In genomic region chr10:76651148-76651547, GRCh38 we compare ENCODE assay signal across 1 cellular context.
TF ChIP-seq lines count a peak whose summit lies in the region.

No MANE protein-coding gene starts in this region.

TF ChIP-seq in HEK293, 187 proteins besides CTCF, POLR2A, EP300 and RAD21 (continued from another document):
- TF ChIP-seq ZNF529 (tag by site-specific recombination; IDR thresholded peaks at IDR 0.05; ENCODE audit: insufficient replicate concordance) (no peak), ZNF366 (tag by site-specific recombination; conservative IDR thresholded peaks at IDR 0.05) (no peak), ZNF707 (tag by site-specific recombination; IDR thresholded peaks at IDR 0.05) (no peak), SP2 (tag by site-specific recombination; IDR thresholded peaks at IDR 0.05) (no peak), ZNF654 (tag by site-specific recombination; IDR thresholded peaks at IDR 0.05; ENCODE audit: low read depth) (no peak), HOXD13 (CRISPR knock-in tag; IDR thresholded peaks at IDR 0.05; ENCODE audit: borderline replicate concordance) (no peak), ZNF473 (tag by site-specific recombination; IDR thresholded peaks at IDR 0.05) (no peak), ZNF830 (tag by site-specific recombination; IDR thresholded peaks at IDR 0.05; ENCODE audit: low read depth) (no peak)
